ENCODE assay signal across 1 cellular context in genomic region chr4:140523857-140524742, GRCh38.
TF ChIP-seq lines count a peak whose summit lies in the region.

A gene with protein sequence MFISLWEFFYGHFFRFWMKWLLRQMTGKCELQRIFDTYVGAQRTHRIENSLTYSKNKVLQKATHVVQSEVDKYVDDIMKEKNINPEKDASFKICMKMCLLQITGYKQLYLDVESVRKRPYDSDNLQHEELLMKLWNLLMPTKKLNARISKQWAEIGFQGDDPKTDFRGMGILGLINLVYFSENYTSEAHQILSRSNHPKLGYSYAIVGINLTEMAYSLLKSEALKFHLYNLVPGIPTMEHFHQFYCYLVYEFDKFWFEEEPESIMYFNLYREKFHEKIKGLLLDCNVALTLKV (plus strand): TSS chr4:140524168. CDS start chr4:140525429, 1,261 bp downstream.

TF ChIP-seq in HCT116, 20 proteins besides CTCF, POLR2A, EP300 and RAD21 (continued from another document):
- TF ChIP-seq, protein P1, sequence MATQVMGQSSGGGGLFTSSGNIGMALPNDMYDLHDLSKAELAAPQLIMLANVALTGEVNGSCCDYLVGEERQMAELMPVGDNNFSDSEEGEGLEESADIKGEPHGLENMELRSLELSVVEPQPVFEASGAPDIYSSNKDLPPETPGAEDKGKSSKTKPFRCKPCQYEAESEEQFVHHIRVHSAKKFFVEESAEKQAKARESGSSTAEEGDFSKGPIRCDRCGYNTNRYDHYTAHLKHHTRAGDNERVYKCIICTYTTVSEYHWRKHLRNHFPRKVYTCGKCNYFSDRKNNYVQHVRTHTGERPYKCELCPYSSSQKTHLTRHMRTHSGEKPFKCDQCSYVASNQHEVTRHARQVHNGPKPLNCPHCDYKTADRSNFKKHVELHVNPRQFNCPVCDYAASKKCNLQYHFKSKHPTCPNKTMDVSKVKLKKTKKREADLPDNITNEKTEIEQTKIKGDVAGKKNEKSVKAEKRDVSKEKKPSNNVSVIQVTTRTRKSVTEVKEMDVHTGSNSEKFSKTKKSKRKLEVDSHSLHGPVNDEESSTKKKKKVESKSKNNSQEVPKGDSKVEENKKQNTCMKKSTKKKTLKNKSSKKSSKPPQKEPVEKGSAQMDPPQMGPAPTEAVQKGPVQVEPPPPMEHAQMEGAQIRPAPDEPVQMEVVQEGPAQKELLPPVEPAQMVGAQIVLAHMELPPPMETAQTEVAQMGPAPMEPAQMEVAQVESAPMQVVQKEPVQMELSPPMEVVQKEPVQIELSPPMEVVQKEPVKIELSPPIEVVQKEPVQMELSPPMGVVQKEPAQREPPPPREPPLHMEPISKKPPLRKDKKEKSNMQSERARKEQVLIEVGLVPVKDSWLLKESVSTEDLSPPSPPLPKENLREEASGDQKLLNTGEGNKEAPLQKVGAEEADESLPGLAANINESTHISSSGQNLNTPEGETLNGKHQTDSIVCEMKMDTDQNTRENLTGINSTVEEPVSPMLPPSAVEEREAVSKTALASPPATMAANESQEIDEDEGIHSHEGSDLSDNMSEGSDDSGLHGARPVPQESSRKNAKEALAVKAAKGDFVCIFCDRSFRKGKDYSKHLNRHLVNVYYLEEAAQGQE (IDR thresholded peaks at IDR 0.05; ENCODE audit: low read depth): no peak
- TF ChIP-seq POLR2AphosphoS5 (IDR thresholded peaks at IDR 0.05; ENCODE audit: low read depth, low read length): peak; percentile 93
